8 cellular contexts compared by ENCODE assay signal in genomic region chr6:110877154-110877564, GRCh38. TPM values are rescaled to one million over a fixed set of nuclear protein-coding genes. Genes with fewer than 3 reads are reported as not detected.
DNase-seq lines count a peak whose midpoint lies in the region; ATAC-seq, FAIRE-seq and TF ChIP-seq lines count a peak whose summit lies in the region.

No MANE protein-coding gene starts in this region.

- no peak for DNase-seq in H7
- DNase-seq in SK-N-SH = no peak
- peak; percentile 21 for DNase-seq in fibroblast of the aortic adventitia (ENCODE audit: low read depth)
- DNase-seq in skeletal muscle cell (ENCODE audit: low read depth) = no peak
- DNase-seq in NCI-H345 (lab: John Stamatoyannopoulos, UW) = no peak
- DNase-seq in urothelium cell line (ENCODE audit: low spot score) = no peak

- WGBS in SK-N-SH (ENCODE audit: low lambda C conversion rate) = 35% methylated on average over 8 of the region's 8 CpGs

- H3K9me3 ChIP-seq in SK-N-SH = no peaks in the 10 kb centered on the region

- H3K4me2 ChIP-seq in SK-N-SH = peak overlapping the region; percentile 94

- TF ChIP-seq CTCF in SK-N-SH (IDR thresholded peaks at IDR 0.05) (no peak), fibroblast of the aortic adventitia (IDR thresholded peaks at IDR 0.05; ENCODE audit: insufficient read depth, low read length) (no peak)

- no peaks in the 10 kb centered on the region for H3K27me3 ChIP-seq in H7 (ENCODE audit: control insufficient read depth, insufficient read depth, low read length)
- H3K27me3 ChIP-seq in SK-N-SH (ENCODE audit: insufficient read depth) = no peaks in the 10 kb centered on the region

- FAIRE-seq in urothelium cell line (lab: Jason Lieb, UNC) = no peak

- no peaks in the 10 kb centered on the region for H3K9me2 ChIP-seq in SK-N-SH

- peaks cover 64% of the 10 kb centered on the region for H4K20me1 ChIP-seq in SK-N-SH (ENCODE audit: insufficient read depth)

- H2AFZ ChIP-seq in SK-N-SH (ENCODE audit: low read depth) = no peak overlapping the region

- no peak for TF ChIP-seq EP300 in SK-N-SH (IDR thresholded peaks at IDR 0.05; ENCODE audit: borderline replicate concordance in 1 of 2, low read depth in 1 of 2, low read length in 1 of 2)

- H3K36me3 ChIP-seq in H7 (replicated peaks; ENCODE audit: control insufficient read depth, insufficient read depth, low read length) (no peaks in the 10 kb centered on the region), SK-N-SH (replicated peaks in 1 of 2; ENCODE audit: control insufficient read depth in 1 of 2, insufficient read depth in 2 of 2, low read length in 1 of 2) (peaks cover 0 to 3% of the 10 kb centered on the region in 2 experiments)

- POLR2A ChIA-PET in SK-N-SH (lab: Yijun Ruan, JAX) = interaction anchor here (0.6 to 1.5 kb wide), 4 partner anchors 13 to 1385 kb away, joined by 3 to 5 read pairs (median 4); partner anchors contain the start of gene GTF3C6

- H3K9ac ChIP-seq in SK-N-SH = peak overlapping the region; percentile 92

- no peak for TF ChIP-seq RAD21 in SK-N-SH (IDR thresholded peaks at IDR 0.05; ENCODE audit: low read length)

- ATAC-seq in GM21737 (IDR thresholded peaks at IDR 0.05; ENCODE audit: unreplicated experiment) = no peak
- ATAC-seq in HG03025 (IDR thresholded peaks at IDR 0.05; ENCODE audit: low FRiP score, unreplicated experiment) = no peak

- H3K4me1 ChIP-seq in SK-N-SH (ENCODE audit: control insufficient read depth in 1 of 2, insufficient read depth in 2 of 2, low read depth in 1 of 2, low read length in 1 of 2) = peaks cover 28 to 29% of the 10 kb centered on the region in 2 experiments; a peak in 3 of 4 replicates

- H3F3A ChIP-seq in SK-N-SH (replicated peaks; ENCODE audit: insufficient read depth) = peaks cover 33% of the 10 kb centered on the region

- peak overlapping the region; percentile 98 for H3K4me3 ChIP-seq in H7 (ENCODE audit: insufficient read depth, low read depth, low read length)
- H3K4me3 ChIP-seq in SK-N-SH (ENCODE audit: low read depth in 2 of 2, low read length in 1 of 2) = peak overlapping the region; percentile 93
- H3K4me3 ChIP-seq in fibroblast of the aortic adventitia (ENCODE audit: low read depth, low read length) = peak overlapping the region; percentile 85
- peak overlapping the region; percentile 96 for H3K4me3 ChIP-seq in skeletal muscle cell (ENCODE audit: low read depth, low read length)

- H3K27ac ChIP-seq in SK-N-SH (ENCODE audit: low read depth in 2 of 2, low read length in 1 of 2) = peak overlapping the region; percentile 58 to 92

- CTCF ChIA-PET in SK-N-SH (lab: Yijun Ruan, JAX) = interaction anchor here (0.6 to 5.2 kb wide), 4 partner anchors 73 to 886 kb away, joined by 3 to 41 read pairs (median 10); no protein-coding TSS in a partner anchor

- peaks cover 75% of the 10 kb centered on the region for H3K79me2 ChIP-seq in SK-N-SH (ENCODE audit: insufficient read depth)

TF ChIP-seq in SK-N-SH, 30 proteins besides CTCF, POLR2A, EP300 and RAD21:
- TF ChIP-seq TAF1 (IDR thresholded peaks at IDR 0.05; ENCODE audit: borderline replicate concordance, low read depth, low read length) (no peak), JUND (IDR thresholded peaks at IDR 0.05) (no peak), POLR2AphosphoS5 (IDR thresholded peaks at IDR 0.05; ENCODE audit: low read depth, low read length) (no peak), FOSL2 (IDR thresholded peaks at IDR 0.05; ENCODE audit: borderline replicate concordance, low read depth) (no peak), FOXM1 (IDR thresholded peaks at IDR 0.05; ENCODE audit: low read depth) (no peak), GABPA (IDR thresholded peaks at IDR 0.05; ENCODE audit: low read depth) (no peak), GATA2 (CRISPR knock-in tag; IDR thresholded peaks at IDR 0.05) (no peak), REST (IDR thresholded peaks at IDR 0.05; ENCODE audit: low read depth, low read length) (no peak), RCOR1 (IDR thresholded peaks at IDR 0.05; ENCODE audit: low read length) (no peak), CHD2 (IDR thresholded peaks at IDR 0.05; ENCODE audit: low read length, partially characterized antibody) (no peak), RFX5 (IDR thresholded peaks at IDR 0.05; ENCODE audit: low read length) (no peak), MAX (IDR thresholded peaks at IDR 0.05; ENCODE audit: low read depth) (no peak), YY1 (IDR thresholded peaks at IDR 0.05; ENCODE audit: low read depth) (no peak), TCF12 (IDR thresholded peaks at IDR 0.05) (no peak), MXI1 (IDR thresholded peaks at IDR 0.05; ENCODE audit: low read depth, low read length) (no peak), FOXJ3 (CRISPR knock-in tag; IDR thresholded peaks at IDR 0.05) (no peak)
- TF ChIP-seq, protein P1, sequence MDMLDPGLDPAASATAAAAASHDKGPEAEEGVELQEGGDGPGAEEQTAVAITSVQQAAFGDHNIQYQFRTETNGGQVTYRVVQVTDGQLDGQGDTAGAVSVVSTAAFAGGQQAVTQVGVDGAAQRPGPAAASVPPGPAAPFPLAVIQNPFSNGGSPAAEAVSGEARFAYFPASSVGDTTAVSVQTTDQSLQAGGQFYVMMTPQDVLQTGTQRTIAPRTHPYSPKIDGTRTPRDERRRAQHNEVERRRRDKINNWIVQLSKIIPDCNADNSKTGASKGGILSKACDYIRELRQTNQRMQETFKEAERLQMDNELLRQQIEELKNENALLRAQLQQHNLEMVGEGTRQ (IDR thresholded peaks at IDR 0.05; ENCODE audit: borderline replicate concordance, low read depth, low read length) = no peak
- TF ChIP-seq, protein P2, sequence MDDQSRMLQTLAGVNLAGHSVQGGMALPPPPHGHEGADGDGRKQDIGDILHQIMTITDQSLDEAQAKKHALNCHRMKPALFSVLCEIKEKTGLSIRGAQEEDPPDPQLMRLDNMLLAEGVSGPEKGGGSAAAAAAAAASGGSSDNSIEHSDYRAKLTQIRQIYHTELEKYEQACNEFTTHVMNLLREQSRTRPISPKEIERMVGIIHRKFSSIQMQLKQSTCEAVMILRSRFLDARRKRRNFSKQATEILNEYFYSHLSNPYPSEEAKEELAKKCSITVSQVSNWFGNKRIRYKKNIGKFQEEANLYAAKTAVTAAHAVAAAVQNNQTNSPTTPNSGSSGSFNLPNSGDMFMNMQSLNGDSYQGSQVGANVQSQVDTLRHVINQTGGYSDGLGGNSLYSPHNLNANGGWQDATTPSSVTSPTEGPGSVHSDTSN (IDR thresholded peaks at IDR 0.05) = no peak
- TF ChIP-seq, protein P3, sequence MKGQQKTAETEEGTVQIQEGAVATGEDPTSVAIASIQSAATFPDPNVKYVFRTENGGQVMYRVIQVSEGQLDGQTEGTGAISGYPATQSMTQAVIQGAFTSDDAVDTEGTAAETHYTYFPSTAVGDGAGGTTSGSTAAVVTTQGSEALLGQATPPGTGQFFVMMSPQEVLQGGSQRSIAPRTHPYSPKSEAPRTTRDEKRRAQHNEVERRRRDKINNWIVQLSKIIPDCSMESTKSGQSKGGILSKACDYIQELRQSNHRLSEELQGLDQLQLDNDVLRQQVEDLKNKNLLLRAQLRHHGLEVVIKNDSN (IDR thresholded peaks at IDR 0.05; ENCODE audit: borderline replicate concordance, low read depth) = no peak

RNA-seq across cellular contexts. Expression of gene AMD1, which starts 2.6 kb away (rescaled TPM):
- 124 and 129 TPM in 2 replicates for total RNA-seq in H7 (2014; rRNA removed; shearing (Covaris generic))
- 21.1 and 27.1 TPM in 2 replicates for polyA plus RNA-seq in SK-N-SH (2012; rRNA removed)
- polyA plus RNA-seq in SK-N-SH (2012; cell fraction: cytosol; rRNA removed) = 35.0 and 50.4 TPM in 2 replicates
- polyA plus RNA-seq in SK-N-SH (2012; cell fraction: nucleus; rRNA removed) = 11.1 and 23.2 TPM in 2 replicates
- 61.1 and 99.1 TPM in 2 replicates for total RNA-seq in fibroblast of the aortic adventitia (ENCODE audit: low replicate concordance)
